21 cellular contexts compared by ENCODE assay signal in genomic region chr1:154775559-154776338, GRCh38.
A peak's percentile ranks its signal among the peaks of the same experiment; 100 is the strongest.
DNase-seq lines count a peak whose midpoint lies in the region; ATAC-seq and TF ChIP-seq lines count a peak whose summit lies in the region.
"Had no signal": no experiment of that assay in that cellular context is flagged by ENCODE, and none has a peak within 500 bp of the region (broad histone marks: within the 10 kb centered on the region; RNA-seq: fewer than 3 reads in every experiment).

No MANE protein-coding gene starts in this region.

- peak overlapping the region; percentile 12 for H3K9ac ChIP-seq in iPS-15b (ENCODE audit: low read depth, low read length)
- H3K9ac ChIP-seq: GM23248 had no signal

- H3K27ac Mint-ChIP-seq in CD14-positive monocyte, result no peak overlapping the region
- H3K27ac Mint-ChIP-seq: activated CD4-positive, alpha-beta memory T cell treated with anti-CD3 and anti-CD28 coated beads, Interleukin-2, amount 10 ng/mL, durations not matched to agents 7 days and 5 days had no signal

- H3K36me3 Mint-ChIP-seq in activated T-cell treated with anti-CD3 and anti-CD28 coated beads, Interleukin-2, amount 50 U/mL, for 4 hours (ENCODE audit: insufficient read depth), result no peaks in the 10 kb centered on the region
- H3K36me3 Mint-ChIP-seq in CD14-positive monocyte, result no peaks in the 10 kb centered on the region

- no peak overlapping the region for H3K27ac ChIP-seq in SJCRH30
- H3K27ac ChIP-seq in sigmoid colon, result no peak overlapping the region
- H3K27ac ChIP-seq: 22Rv1, GM23248, left ventricle myocardium inferior, neutrophil had no signal

- TF ChIP-seq EP300 in sigmoid colon (IDR thresholded peaks at IDR 0.05), result no peak

- H3K4me3 Mint-ChIP-seq in activated T-cell treated with anti-CD3 and anti-CD28 coated beads, Interleukin-2, amount 50 U/mL, for 4 hours, result no peak overlapping the region
- H3K4me3 Mint-ChIP-seq in CD14-positive monocyte, result no peak overlapping the region
- H3K4me3 Mint-ChIP-seq: activated CD4-positive, alpha-beta memory T cell treated with anti-CD3 and anti-CD28 coated beads, Interleukin-2, amount 10 ng/mL, durations not matched to agents 7 days and 5 days had no signal

- no peaks in the 10 kb centered on the region for H3K4me1 Mint-ChIP-seq in activated T-cell treated with anti-CD3 and anti-CD28 coated beads, Interleukin-2, amount 50 U/mL, for 4 hours (ENCODE audit: low read depth)
- no peaks in the 10 kb centered on the region for H3K4me1 Mint-ChIP-seq in CD14-positive monocyte
- H3K4me1 Mint-ChIP-seq: activated CD4-positive, alpha-beta memory T cell treated with anti-CD3 and anti-CD28 coated beads, Interleukin-2, amount 10 ng/mL, durations not matched to agents 7 days and 5 days had no signal

- peaks cover 4% of the 10 kb centered on the region for H3K9me3 Mint-ChIP-seq in activated T-cell treated with anti-CD3 and anti-CD28 coated beads, Interleukin-2, amount 50 U/mL, for 4 hours
- peaks cover 0 to 8% (median 1%) of the 10 kb centered on the region in 7 donors for H3K9me3 Mint-ChIP-seq in CD14-positive monocyte

- TF ChIP-seq CTCF in sigmoid colon (IDR thresholded peaks at IDR 0.05) (no peak), CD14-positive monocyte (IDR thresholded peaks at IDR 0.05) (no peak)

- H3K4me1 ChIP-seq in SJCRH30 (peaks cover 12% of the 10 kb centered on the region), iPS-15b (ENCODE audit: control insufficient read depth, insufficient read depth, low read length) (peaks cover 4% of the 10 kb centered on the region), sigmoid colon (peaks cover 0 to 3% (median 0%) of the 10 kb centered on the region in 4 donors)
- H3K4me1 ChIP-seq: left ventricle myocardium inferior had no signal

- ATAC-seq in activated T-cell treated with anti-CD3 and anti-CD28 coated beads, Interleukin-2, amount 50 U/mL, for 4 hours, result no peak
- ATAC-seq in GM18520 (IDR thresholded peaks at IDR 0.05; ENCODE audit: unreplicated experiment), result no peak

- intact Hi-C loops in sigmoid colon (cut with DNase I) (no loop called here), CD14-positive monocyte (cut with micrococcal nuclease) (no loop called here)

- H3K36me3 ChIP-seq in SJCRH30, result peaks cover 22% of the 10 kb centered on the region
- no peaks in the 10 kb centered on the region for H3K36me3 ChIP-seq in iPS-15b (ENCODE audit: control insufficient read depth, insufficient read depth, low read length)
- no peaks in the 10 kb centered on the region for H3K36me3 ChIP-seq in sigmoid colon
- H3K36me3 ChIP-seq: neutrophil had no signal

- DNase-seq in DMS79 treated with DMSO at 0.1 percent for 48 hours (lab: John Stamatoyannopoulos, UW) (peak; percentile 14), DMS79 (lab: John Stamatoyannopoulos, UW) (no peak), SJCRH30 (peak; percentile 68 to 78), sigmoid colon (peak; percentile 54), CD14-positive monocyte (ENCODE audit: low spot score) (no peak)
- no peak for DNase-seq in activated T-cell treated with anti-CD3 and anti-CD28 coated beads, Interleukin-2, amount 50 U/mL, for 4 hours
- DNase-seq: activated CD4-positive, alpha-beta memory T cell treated with anti-CD3 and anti-CD28 coated beads, Interleukin-2, amount 10 ng/mL, durations not matched to agents 7 days and 5 days; activated CD4-positive, CD25-positive, alpha-beta regulatory T cell; activated naive CD4-positive, alpha-beta T cell; activated T-cell treated with anti-CD3 and anti-CD28 coated beads for 4 hours; GM23248; Karpas-422; left ventricle myocardium inferior; NCI-H510A treated with DMSO at 0.1 percent for 48 hours; RPMI8226; stimulated activated CD4-positive, alpha-beta T cell treated with anti-CD3 and anti-CD28 coated beads, Interleukin-4, amount 100 ng/mL, for 1 hour; stimulated activated naive CD4-positive, alpha-beta T cell had no signal

- H3K4me3 ChIP-seq in SJCRH30 (no peak overlapping the region), iPS-15b (ENCODE audit: low read depth, low read length) (no peak overlapping the region), sigmoid colon (no peak overlapping the region)
- H3K4me3 ChIP-seq: GM23248, left ventricle myocardium inferior had no signal

- H3K9me3 ChIP-seq in SJCRH30 (replicated peaks) (0 out of 2 replicates have a peak, but pooled peaks cover 3% of the 10 kb centered on the region), iPS-15b (ENCODE audit: control insufficient read depth, insufficient read depth, low read length) (no peaks in the 10 kb centered on the region), sigmoid colon (no peaks in the 10 kb centered on the region)
- H3K9me3 ChIP-seq: neutrophil had no signal

- no peak for TF ChIP-seq POLR2A in sigmoid colon (IDR thresholded peaks at IDR 0.05)

- H3K27me3 Mint-ChIP-seq in activated T-cell treated with anti-CD3 and anti-CD28 coated beads, Interleukin-2, amount 50 U/mL, for 4 hours (ENCODE audit: low read depth), result no peaks in the 10 kb centered on the region
- peaks cover 2 to 6% (median 4%) of the 10 kb centered on the region in 3 donors for H3K27me3 Mint-ChIP-seq in CD14-positive monocyte (ENCODE audit: low read depth in 3 of 3)

- H3K27me3 ChIP-seq in SJCRH30, result no peaks in the 10 kb centered on the region
- no peaks in the 10 kb centered on the region for H3K27me3 ChIP-seq in iPS-15b (ENCODE audit: control insufficient read depth, insufficient read depth, low read length)
- no peaks in the 10 kb centered on the region for H3K27me3 ChIP-seq in sigmoid colon
- H3K27me3 ChIP-seq: neutrophil had no signal

- 70 to 82% methylated on average over 13 of the region's 13 CpGs for WGBS in sigmoid colon, 2 donors

Comparison
In these comparisons a context has a peak if more than half of its experiments do, and no peak if none do; other contexts are left out.
1. DNase-seq: peak in DMS79 treated with DMSO at 0.1 percent for 48 hours (single experiment), SJCRH30 (2 of 2) and sigmoid colon (single experiment); none in DMS79 (single experiment), activated T-cell treated with anti-CD3 and anti-CD28 coated beads, Interleukin-2, amount 50 U/mL, for 4 hours (single experiment) and CD14-positive monocyte (single experiment).